ENCODE assay signal across 18 cellular contexts in the genomic region with DNA sequence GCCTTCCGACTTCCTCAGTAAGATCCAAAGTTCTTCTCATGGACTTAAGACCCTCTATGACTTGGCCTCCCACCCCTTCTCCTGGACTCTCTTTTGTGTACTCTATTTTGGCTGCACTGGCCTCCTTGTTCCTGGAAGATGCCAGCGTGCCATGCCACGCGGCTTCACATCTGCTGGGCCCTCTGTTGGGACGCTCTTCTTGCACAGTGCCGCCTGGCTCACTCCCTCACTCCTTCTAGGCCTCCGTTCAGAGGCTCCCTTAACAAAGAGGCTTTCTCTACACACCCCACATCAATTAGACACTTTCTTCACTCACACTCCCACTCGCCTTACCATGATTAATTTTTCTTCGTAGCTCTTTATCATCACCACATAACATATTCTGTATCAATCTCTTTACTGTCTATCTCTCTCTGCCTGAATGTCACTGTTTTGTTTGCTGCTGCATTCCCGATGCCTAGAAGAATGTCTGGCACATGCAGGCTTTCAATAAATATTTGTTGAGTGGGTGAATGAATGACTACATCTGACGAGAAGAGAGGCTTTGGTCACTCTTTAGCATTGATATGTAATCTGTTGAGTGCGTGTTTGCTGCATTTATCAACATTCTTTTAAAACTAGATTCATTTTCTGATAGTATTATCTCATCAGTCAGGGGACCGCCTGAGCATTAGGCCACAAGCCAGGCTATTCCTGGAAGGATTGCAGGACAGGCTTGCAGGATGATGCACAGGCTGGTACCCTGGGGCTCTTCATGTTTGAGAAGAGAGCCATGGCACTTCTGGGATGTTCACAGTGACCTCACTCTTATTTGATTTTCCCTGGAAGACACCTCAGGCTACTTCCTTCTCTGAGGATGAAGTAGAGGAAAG.
DNase-seq lines count a peak whose midpoint lies in the region; ATAC-seq and TF ChIP-seq lines count a peak whose summit lies in the region.
"Had no signal": no experiment of that assay in that cellular context is flagged by ENCODE, and none has a peak within 500 bp of the region (broad histone marks: within the 10 kb centered on the region; RNA-seq: fewer than 3 reads in every experiment).

No MANE protein-coding gene starts in this region.

- TF ChIP-seq RAD21 in SK-N-SH (IDR thresholded peaks at IDR 0.05; ENCODE audit: low read length): peak; percentile 15; the same call in 1 of the 2 replicates

- H3K27ac Mint-ChIP-seq in Caco-2 (ENCODE audit: unreplicated experiment): peak overlapping the region; percentile 80
- H3K27ac Mint-ChIP-seq: nephron progenitor cell; stimulated activated naive CD8-positive, alpha-beta T cell treated with anti-CD3 and anti-CD28 coated beads, Interleukin-15, Interleukin-2, amounts not matched to agents 100 ng/mL and 50 ng/mL, for 24 hours; T-helper 2 cell treated with Interferon-gamma antibody and Interleukin-4, amounts not matched to agents 5 μg/mL and 100 μg/mL, for 36 hours had no signal

- TF ChIP-seq POLR2A in esophagus squamous epithelium (IDR thresholded peaks at IDR 0.05): no peak

- H3K27ac ChIP-seq in SK-N-SH (ENCODE audit: low read depth in 2 of 2, low read length in 1 of 2) (peak overlapping the region; percentile 51 to 84), esophagus squamous epithelium (peak overlapping the region in 3 of 4 donors; percentile 22 to 44 (median 37)), osteoblast (ENCODE audit: low read depth, low read length) (peak overlapping the region; percentile 81)

- H3K27me3 ChIP-seq in Caco-2 (replicated peaks; ENCODE audit: control insufficient read depth, insufficient read depth, low read length): no peaks in the 10 kb centered on the region
- no peaks in the 10 kb centered on the region for H3K27me3 ChIP-seq in SK-N-SH (ENCODE audit: insufficient read depth)
- H3K27me3 ChIP-seq in esophagus squamous epithelium: no peaks in the 10 kb centered on the region
- H3K27me3 ChIP-seq in osteoblast (ENCODE audit: insufficient read depth, low read length): no peaks in the 10 kb centered on the region

- H3K36me3 Mint-ChIP-seq in Caco-2 (ENCODE audit: insufficient read depth, unreplicated experiment): peaks cover 11% of the 10 kb centered on the region

- H3K4me3 Mint-ChIP-seq in Caco-2 (ENCODE audit: unreplicated experiment): peak overlapping the region; percentile 57
- H3K4me3 Mint-ChIP-seq: nephron progenitor cell; stimulated activated naive CD8-positive, alpha-beta T cell treated with anti-CD3 and anti-CD28 coated beads, Interleukin-15, Interleukin-2, amounts not matched to agents 100 ng/mL and 50 ng/mL, for 24 hours; T-helper 2 cell treated with Interferon-gamma antibody and Interleukin-4, amounts not matched to agents 5 μg/mL and 100 μg/mL, for 36 hours had no signal

- no peaks in the 10 kb centered on the region for H3K9me2 ChIP-seq in SK-N-SH

- H2AFZ ChIP-seq in SK-N-SH (ENCODE audit: low read depth) (no peak overlapping the region), osteoblast (ENCODE audit: low read length) (no peak overlapping the region)

- H3K27me3 Mint-ChIP-seq in Caco-2 (ENCODE audit: insufficient read depth, unreplicated experiment): no peaks in the 10 kb centered on the region

- H3K4me2 ChIP-seq in SK-N-SH (0 out of 2 replicates have a peak overlapping the region, but pooled peaks have one; percentile 21), osteoblast (ENCODE audit: insufficient read depth, low read length) (no peak overlapping the region)

- intact Hi-C loops in Caco-2 (cut with micrococcal nuclease; ENCODE audit: unreplicated experiment) (loop anchor here (1.0 to 2.0 kb wide), 4 partner anchors 44 to 488 kb away; no protein-coding TSS in a partner anchor), esophagus squamous epithelium (cut with DNase I) (no loop called here), sciatic nerve (cut with DNase I) (no loop called here)

- H3K4me1 ChIP-seq in Caco-2 (peaks cover 66% of the 10 kb centered on the region), SK-N-SH (ENCODE audit: control insufficient read depth in 1 of 2, insufficient read depth in 2 of 2, low read depth in 1 of 2, low read length in 1 of 2) (peaks cover 9 to 38% of the 10 kb centered on the region in 2 experiments; a peak in 3 of 4 replicates), esophagus squamous epithelium (peaks cover 0 to 6% (median 0%) of the 10 kb centered on the region in 3 donors), osteoblast (ENCODE audit: insufficient read depth, low read length) (peaks cover 54% of the 10 kb centered on the region)

- DNase-seq in Caco-2 (peak; percentile 84 to 93), SK-N-SH (peak; percentile 72), esophagus squamous epithelium (lab: John Stamatoyannopoulos, UW) (no peak), osteoblast (ENCODE audit: insufficient read length, low spot score, missing footprints) (peak; percentile 70), G401 (ENCODE audit: low spot score) (no peak), DMS 273 (lab: John Stamatoyannopoulos, UW; ENCODE audit: unreplicated experiment) (no peak), sciatic nerve (ENCODE audit: low spot score) (no peak)
- DNase-seq: activated CD4-positive, alpha-beta T cell treated with anti-CD3 and anti-CD28 coated beads for 1 hour; activated effector memory CD4-positive, alpha-beta T cell treated with Interleukin-2 at 50 U/mL for 16 hours; GDM1; NCI-H1930; NCI-H510A treated with DMSO at 0.1 percent for 48 hours; nephron progenitor cell; SIG-M5 had no signal

- H3K4me3 ChIP-seq in Caco-2 (ENCODE audit: low read depth, low read length) (no peak overlapping the region), SK-N-SH (ENCODE audit: low read depth in 2 of 2, low read length in 1 of 2) (no peak overlapping the region), esophagus squamous epithelium (no peak overlapping the region), osteoblast (ENCODE audit: insufficient read depth, low read length) (no peak overlapping the region)
- H3K4me3 ChIP-seq: GM12878 had no signal

- TF ChIP-seq CTCF in Caco-2 (IDR thresholded peaks at IDR 0.05; ENCODE audit: insufficient read depth in 1 of 2, low read depth in 1 of 2, low read length in 1 of 2, severe bottlenecking in 1 of 2, unreplicated experiment in 1 of 2): no peak
- TF ChIP-seq CTCF in SK-N-SH (IDR thresholded peaks at IDR 0.05): no peak
- TF ChIP-seq CTCF in esophagus squamous epithelium (IDR thresholded peaks at IDR 0.05): no peak
- TF ChIP-seq CTCF in osteoblast (IDR thresholded peaks at IDR 0.05; ENCODE audit: extremely low read depth, low read depth, low read length): no peak

- H3K36me3 ChIP-seq in Caco-2 (ENCODE audit: control insufficient read depth, insufficient read depth, low read length) (no peaks in the 10 kb centered on the region), SK-N-SH (replicated peaks in 1 of 2; ENCODE audit: control insufficient read depth in 1 of 2, insufficient read depth in 2 of 2, low read length in 1 of 2) (no peaks in the 10 kb centered on the region), esophagus squamous epithelium (no peaks in the 10 kb centered on the region), osteoblast (ENCODE audit: insufficient read depth, low read length) (no peaks in the 10 kb centered on the region)

- peaks cover 14% of the 10 kb centered on the region for H3F3A ChIP-seq in SK-N-SH (replicated peaks; ENCODE audit: insufficient read depth)

- H3K9me3 ChIP-seq in Caco-2 (no peaks in the 10 kb centered on the region), SK-N-SH (no peaks in the 10 kb centered on the region), esophagus squamous epithelium (no peaks in the 10 kb centered on the region), osteoblast (ENCODE audit: low read depth, low read length) (no peaks in the 10 kb centered on the region)

- H3K9ac ChIP-seq in SK-N-SH: no peak overlapping the region

- POLR2A ChIA-PET in Caco-2 (lab: Charles Lee): interaction anchor here (0.6 to 1.0 kb wide), 2 partner anchors 89 to 146 kb away, joined by 3 to 6 read pairs; a partner anchor contains a TSS
- POLR2A ChIA-PET in SK-N-SH (lab: Yijun Ruan, JAX): no interaction called here

- H4K20me1 ChIP-seq in SK-N-SH (ENCODE audit: insufficient read depth): no peaks in the 10 kb centered on the region
- no peaks in the 10 kb centered on the region for H4K20me1 ChIP-seq in osteoblast (ENCODE audit: insufficient read depth, low read length)

- peaks cover 66% of the 10 kb centered on the region for H3K4me1 Mint-ChIP-seq in Caco-2 (ENCODE audit: low read depth, unreplicated experiment)
- H3K4me1 Mint-ChIP-seq: nephron progenitor cell had no signal

- in situ Hi-C loops in G401 (cut with HindIII; ENCODE audit: low sequenced_read_pairs): no loop called here

- ATAC-seq in GM18873 (IDR thresholded peaks at IDR 0.05; ENCODE audit: low FRiP score, unreplicated experiment) (no peak), sciatic nerve (no peak)
- ATAC-seq: GM12878 had no signal

- TF ChIP-seq EP300 in SK-N-SH (IDR thresholded peaks at IDR 0.05; ENCODE audit: borderline replicate concordance in 1 of 2, low read depth in 1 of 2, low read length in 1 of 2): peak; percentile 71 to 90

- H3K9me3 Mint-ChIP-seq in Caco-2 (ENCODE audit: unreplicated experiment): peaks cover 13% of the 10 kb centered on the region
- H3K9me3 Mint-ChIP-seq: nephron progenitor cell; stimulated activated naive CD8-positive, alpha-beta T cell treated with anti-CD3 and anti-CD28 coated beads, Interleukin-15, Interleukin-2, amounts not matched to agents 100 ng/mL and 50 ng/mL, for 24 hours; T-helper 2 cell treated with Interferon-gamma antibody and Interleukin-4, amounts not matched to agents 5 μg/mL and 100 μg/mL, for 36 hours had no signal

- 48% methylated on average over 13 of the region's 13 CpGs for WGBS in SK-N-SH (ENCODE audit: low lambda C conversion rate)
- 68 to 75% methylated on average over 12 to 13 of the region's 13 CpGs for WGBS in esophagus squamous epithelium, 2 donors

- BruUV-seq in Caco-2 (replicated peaks; lab: Mats Ljungman, UMichigan): TSS peak; percentile 45

- CTCF ChIA-PET in Caco-2 (lab: Charles Lee) (interaction anchor here (0.5 to 1.1 kb wide), 3 partner anchors 12 to 137 kb away, joined by 3 to 9 read pairs (median 4); no protein-coding TSS in a partner anchor), SK-N-SH (lab: Yijun Ruan, JAX) (interaction anchor here (1.3 to 1.6 kb wide), 2 partner anchors 12 kb away, joined by 7 to 8 read pairs; no protein-coding TSS in a partner anchor)

- H3K79me2 ChIP-seq in SK-N-SH (ENCODE audit: insufficient read depth): no peaks in the 10 kb centered on the region
- no peaks in the 10 kb centered on the region for H3K79me2 ChIP-seq in osteoblast (ENCODE audit: insufficient read depth, low read length)

TF ChIP-seq in SK-N-SH, 30 proteins besides CTCF, POLR2A, EP300 and RAD21 (continues in another document):
- peak; percentile 87; the same call in 1 of the 2 replicates for TF ChIP-seq TEAD4 (IDR thresholded peaks at IDR 0.05; ENCODE audit: borderline replicate concordance, insufficient read depth)
- peak; percentile 57; the same call in 1 of the 2 replicates for TF ChIP-seq MEF2A (IDR thresholded peaks at IDR 0.05; ENCODE audit: borderline replicate concordance, low read depth)
- TF ChIP-seq SIN3A (IDR thresholded peaks at IDR 0.05; ENCODE audit: borderline replicate concordance, low read depth, low read length): no peak
- TF ChIP-seq, protein P1, sequence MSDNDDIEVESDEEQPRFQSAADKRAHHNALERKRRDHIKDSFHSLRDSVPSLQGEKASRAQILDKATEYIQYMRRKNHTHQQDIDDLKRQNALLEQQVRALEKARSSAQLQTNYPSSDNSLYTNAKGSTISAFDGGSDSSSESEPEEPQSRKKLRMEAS (IDR thresholded peaks at IDR 0.05; ENCODE audit: low read depth): peak; percentile 46; the same call in 1 of the 2 replicates

Comparison
In these comparisons a context has a peak if more than half of its experiments do, and no peak if none do; other contexts are left out.
1. DNase-seq: peak in Caco-2 (2 of 2), SK-N-SH (single experiment) and osteoblast (single experiment); none in esophagus squamous epithelium (single experiment), G401 (single experiment), DMS 273 (single experiment) and sciatic nerve (single experiment).
2. Peak in every context shown above with its lines, with median percentiles within 50 percentile points of each other: H3K27ac ChIP-seq.